20 cellular contexts compared by ENCODE assay signal in genomic region chr1:18884419-18884717, GRCh38. TPM values are rescaled to one million over a fixed set of nuclear protein-coding genes. Genes with fewer than 3 reads are reported as not detected.
DNase-seq lines count a peak whose midpoint lies in the region; ATAC-seq and TF ChIP-seq lines count a peak whose summit lies in the region.
"Had no signal": no experiment of that assay in that cellular context is flagged by ENCODE, and none has a peak within 500 bp of the region (broad histone marks: within the 10 kb centered on the region; RNA-seq: fewer than 3 reads in every experiment).

No MANE protein-coding gene starts in this region.

- H3F3A ChIP-seq in PC-9 (ENCODE audit: insufficient read depth, low read depth): no peaks in the 10 kb centered on the region

- peak; percentile 21 to 23 for ATAC-seq in activated T-cell treated with anti-CD3 and anti-CD28 coated beads, Interleukin-2, amount 50 U/mL, for 72 hours (replicated peaks in 1 of 2)
- peak; percentile 16 to 21 for ATAC-seq in stimulated activated naive B cell treated with anti-CD40 and anti-IgM and Interleukin-4, amounts not matched to agents 10 μg/mL and 1 μg/mL and 100 μg/mL, for 72 hours (replicated peaks)
- ATAC-seq in HG02798 (IDR thresholded peaks at IDR 0.05; ENCODE audit: poor library complexity, unreplicated experiment): no peak

- no peaks in the 10 kb centered on the region for H3K79me2 ChIP-seq in PC-9 (ENCODE audit: low read depth)

- intact Hi-C loops in PC-9 (cut with micrococcal nuclease; ENCODE audit: unreplicated experiment): loop anchor here (1.0 kb wide), 3 partner anchors 212 to 357 kb away; no protein-coding TSS in a partner anchor
- intact Hi-C loops in activated T-helper 1 cell treated with anti-CD3 and anti-CD28 coated beads, Interleukin-12 subunit alpha, Interleukin-12 subunit beta, Interleukin-2, Interleukin-4 antibody, amounts not matched to agents 30 ng/mL and 10 ng/mL and 1 ng/mL, durations not matched to agents 14 hours and 24 hours and 36 hours (cut with micrococcal nuclease): loop anchor here (1.0 kb wide), 5 partner anchors 23 to 357 kb away; no protein-coding TSS in a partner anchor

- H3K4me3 Mint-ChIP-seq in activated T-cell treated with anti-CD3 and anti-CD28 coated beads, Interleukin-2, amount 50 U/mL, for 72 hours: no peak overlapping the region
- no peak overlapping the region for H3K4me3 Mint-ChIP-seq in chondrocyte (ENCODE audit: unreplicated experiment)
- H3K4me3 Mint-ChIP-seq in stimulated activated naive B cell treated with anti-CD40 and anti-IgM and Interleukin-4, amounts not matched to agents 10 μg/mL and 1 μg/mL and 100 μg/mL, for 72 hours: no peak overlapping the region
- no peak overlapping the region for H3K4me3 Mint-ChIP-seq in activated T-helper 1 cell treated with anti-CD3 and anti-CD28 coated beads, Interleukin-12 subunit alpha, Interleukin-12 subunit beta, Interleukin-2, Interleukin-4 antibody, amounts not matched to agents 30 ng/mL and 10 ng/mL and 1 ng/mL, durations not matched to agents 14 hours and 24 hours and 36 hours
- H3K4me3 Mint-ChIP-seq: naive B cell had no signal

- no peak overlapping the region for H3K4me3 ChIP-seq in PC-9
- H3K4me3 ChIP-seq: pancreas, Peyer's patch, SJCRH30, smooth muscle cell, tibial nerve had no signal

- CTCF ChIA-PET in PC-9 (lab: Charles Lee): interaction anchor here (0.6 to 1.4 kb wide), 6 partner anchors 9 to 1197 kb away, joined by 3 to 5 read pairs (median 4); no protein-coding TSS in a partner anchor

- H4K20me1 ChIP-seq in PC-9 (ENCODE audit: insufficient read depth): no peaks in the 10 kb centered on the region

- H3K27ac Mint-ChIP-seq in activated T-cell treated with anti-CD3 and anti-CD28 coated beads, Interleukin-2, amount 50 U/mL, for 72 hours: peak overlapping the region; percentile 72
- H3K27ac Mint-ChIP-seq in chondrocyte (ENCODE audit: unreplicated experiment): no peak overlapping the region
- no peak overlapping the region for H3K27ac Mint-ChIP-seq in stimulated activated naive B cell treated with anti-CD40 and anti-IgM and Interleukin-4, amounts not matched to agents 10 μg/mL and 1 μg/mL and 100 μg/mL, for 72 hours
- no peak overlapping the region for H3K27ac Mint-ChIP-seq in activated T-helper 1 cell treated with anti-CD3 and anti-CD28 coated beads, Interleukin-12 subunit alpha, Interleukin-12 subunit beta, Interleukin-2, Interleukin-4 antibody, amounts not matched to agents 30 ng/mL and 10 ng/mL and 1 ng/mL, durations not matched to agents 14 hours and 24 hours and 36 hours

- H3K36me3 Mint-ChIP-seq in activated T-cell treated with anti-CD3 and anti-CD28 coated beads, Interleukin-2, amount 50 U/mL, for 72 hours (ENCODE audit: insufficient read depth in 2 of 2): peaks cover 0 to 1% of the 10 kb centered on the region in 2 donors
- H3K36me3 Mint-ChIP-seq in chondrocyte (ENCODE audit: low read depth): peaks cover 11% of the 10 kb centered on the region
- peaks cover 10 to 26% of the 10 kb centered on the region in 2 donors for H3K36me3 Mint-ChIP-seq in stimulated activated naive B cell treated with anti-CD40 and anti-IgM and Interleukin-4, amounts not matched to agents 10 μg/mL and 1 μg/mL and 100 μg/mL, for 72 hours
- no peaks in the 10 kb centered on the region for H3K36me3 Mint-ChIP-seq in activated T-helper 1 cell treated with anti-CD3 and anti-CD28 coated beads, Interleukin-12 subunit alpha, Interleukin-12 subunit beta, Interleukin-2, Interleukin-4 antibody, amounts not matched to agents 30 ng/mL and 10 ng/mL and 1 ng/mL, durations not matched to agents 14 hours and 24 hours and 36 hours (ENCODE audit: low read depth)
- H3K36me3 Mint-ChIP-seq: naive B cell had no signal

- no peaks in the 10 kb centered on the region for H3K4me1 Mint-ChIP-seq in activated T-cell treated with anti-CD3 and anti-CD28 coated beads, Interleukin-2, amount 50 U/mL, for 72 hours (ENCODE audit: low read depth)
- peaks cover 6% of the 10 kb centered on the region for H3K4me1 Mint-ChIP-seq in chondrocyte (ENCODE audit: low read depth)
- H3K4me1 Mint-ChIP-seq in stimulated activated naive B cell treated with anti-CD40 and anti-IgM and Interleukin-4, amounts not matched to agents 10 μg/mL and 1 μg/mL and 100 μg/mL, for 72 hours: no peaks in the 10 kb centered on the region
- no peaks in the 10 kb centered on the region for H3K4me1 Mint-ChIP-seq in activated T-helper 1 cell treated with anti-CD3 and anti-CD28 coated beads, Interleukin-12 subunit alpha, Interleukin-12 subunit beta, Interleukin-2, Interleukin-4 antibody, amounts not matched to agents 30 ng/mL and 10 ng/mL and 1 ng/mL, durations not matched to agents 14 hours and 24 hours and 36 hours (ENCODE audit: low read depth)
- H3K4me1 Mint-ChIP-seq: naive B cell had no signal

- no peaks in the 10 kb centered on the region for H3K9me2 ChIP-seq in PC-9 (ENCODE audit: insufficient read depth)

- H3K9me3 ChIP-seq in PC-9 (ENCODE audit: insufficient read depth, low read depth): no peaks in the 10 kb centered on the region
- H3K9me3 ChIP-seq: pancreas, Peyer's patch, SJCRH30, tibial nerve had no signal

- H3K36me3 ChIP-seq in PC-9 (ENCODE audit: low read depth): no peaks in the 10 kb centered on the region
- H3K36me3 ChIP-seq: pancreas, Peyer's patch, SJCRH30 had no signal

- DNase-seq in activated T-cell treated with anti-CD3 and anti-CD28 coated beads, Interleukin-2, amount 50 U/mL, for 72 hours: no peak
- DNase-seq in activated T-cell treated with anti-CD3 and anti-CD28 coated beads for 4 hours (no peak), PC-9 (no peak), chondrocyte (ENCODE audit: low spot score) (no peak), substantia nigra (lab: John Stamatoyannopoulos, UW) (no peak)
- DNase-seq in stimulated activated naive B cell treated with anti-CD40 and anti-IgM and Interleukin-4, amounts not matched to agents 10 μg/mL and 1 μg/mL and 100 μg/mL, for 72 hours: no peak
- no peak for DNase-seq in activated T-helper 1 cell treated with anti-CD3 and anti-CD28 coated beads, Interleukin-12 subunit alpha, Interleukin-12 subunit beta, Interleukin-2, Interleukin-4 antibody, amounts not matched to agents 30 ng/mL and 10 ng/mL and 1 ng/mL, durations not matched to agents 14 hours and 24 hours and 36 hours (ENCODE audit: low spot score)
- DNase-seq: kidney had no signal

- no peak overlapping the region for H3K27ac ChIP-seq in PC-9
- H3K27ac ChIP-seq in substantia nigra (ENCODE audit: low read depth, low read length, poor library complexity, severe bottlenecking): no peak overlapping the region
- H3K27ac ChIP-seq: pancreas, Peyer's patch, SJCRH30, tibial nerve had no signal

- no TSS peak for BruUV-seq in PC-9 (replicated peaks; lab: Mats Ljungman, UMichigan)

- POLR2A ChIA-PET in PC-9 (lab: Charles Lee; ENCODE audit: unreplicated experiment): interaction anchor here (0.6 kb wide), 1 partner anchor 758 kb away, joined by 3 read pairs; no protein-coding TSS in a partner anchor

- no peaks in the 10 kb centered on the region for H3K4me1 ChIP-seq in PC-9 (replicated peaks; ENCODE audit: insufficient read depth)
- H3K4me1 ChIP-seq: pancreas, Peyer's patch, SJCRH30, tibial nerve had no signal

- peak; percentile 20; the same call in 1 of the 2 replicates for TF ChIP-seq CTCF in PC-9 (conservative IDR thresholded peaks at IDR 0.05)
- TF ChIP-seq CTCF in chondrocyte (IDR thresholded peaks at IDR 0.05): peak; percentile 13

- no peaks in the 10 kb centered on the region for H3K27me3 ChIP-seq in PC-9 (ENCODE audit: insufficient read depth, low read depth)
- H3K27me3 ChIP-seq: pancreas, Peyer's patch, SJCRH30, tibial nerve had no signal

- H3K27me3 Mint-ChIP-seq in activated T-cell treated with anti-CD3 and anti-CD28 coated beads, Interleukin-2, amount 50 U/mL, for 72 hours (ENCODE audit: low read depth): no peaks in the 10 kb centered on the region
- H3K27me3 Mint-ChIP-seq in chondrocyte (ENCODE audit: low read depth): no peaks in the 10 kb centered on the region
- no peaks in the 10 kb centered on the region for H3K27me3 Mint-ChIP-seq in stimulated activated naive B cell treated with anti-CD40 and anti-IgM and Interleukin-4, amounts not matched to agents 10 μg/mL and 1 μg/mL and 100 μg/mL, for 72 hours
- no peaks in the 10 kb centered on the region for H3K27me3 Mint-ChIP-seq in activated T-helper 1 cell treated with anti-CD3 and anti-CD28 coated beads, Interleukin-12 subunit alpha, Interleukin-12 subunit beta, Interleukin-2, Interleukin-4 antibody, amounts not matched to agents 30 ng/mL and 10 ng/mL and 1 ng/mL, durations not matched to agents 14 hours and 24 hours and 36 hours (ENCODE audit: insufficient read depth)
- H3K27me3 Mint-ChIP-seq: naive B cell had no signal

- no peak overlapping the region for H2AFZ ChIP-seq in PC-9

- no peaks in the 10 kb centered on the region for H3K9me3 Mint-ChIP-seq in activated T-cell treated with anti-CD3 and anti-CD28 coated beads, Interleukin-2, amount 50 U/mL, for 72 hours
- no peaks in the 10 kb centered on the region for H3K9me3 Mint-ChIP-seq in chondrocyte (ENCODE audit: low read depth)
- no peaks in the 10 kb centered on the region for H3K9me3 Mint-ChIP-seq in stimulated activated naive B cell treated with anti-CD40 and anti-IgM and Interleukin-4, amounts not matched to agents 10 μg/mL and 1 μg/mL and 100 μg/mL, for 72 hours
- H3K9me3 Mint-ChIP-seq in activated T-helper 1 cell treated with anti-CD3 and anti-CD28 coated beads, Interleukin-12 subunit alpha, Interleukin-12 subunit beta, Interleukin-2, Interleukin-4 antibody, amounts not matched to agents 30 ng/mL and 10 ng/mL and 1 ng/mL, durations not matched to agents 14 hours and 24 hours and 36 hours: no peaks in the 10 kb centered on the region
- H3K9me3 Mint-ChIP-seq: naive B cell had no signal

- H3K4me2 ChIP-seq in PC-9: no peak overlapping the region
- H3K4me2 ChIP-seq: smooth muscle cell had no signal

RNA-seq across cellular contexts. Expression of gene ALDH4A1, which starts 18.0 kb away (rescaled TPM):
- total RNA-seq in activated T-cell treated with anti-CD3 and anti-CD28 coated beads, Interleukin-2, amount 50 U/mL, for 72 hours: 10 to 100 TPM in 1 of 2 donors, 1 to 10 TPM in 1; 8.1 to 13.1 TPM
- total RNA-seq in PC-9 (2021): 15.0 and 19.4 TPM in 2 replicates
- total RNA-seq in chondrocyte: 9.3 to 15.0 TPM (median 14.2 TPM) in 3 replicates
- total RNA-seq in activated T-helper 1 cell treated with anti-CD3 and anti-CD28 coated beads, Interleukin-12 subunit alpha, Interleukin-12 subunit beta, Interleukin-2, Interleukin-4 antibody, amounts not matched to agents 30 ng/mL and 10 ng/mL and 1 ng/mL, durations not matched to agents 14 hours and 24 hours and 36 hours: 3.9 and 4.4 TPM in 2 replicates

RNA-seq across cellular contexts. Expression of gene TAS1R2, which starts 24.9 kb away (rescaled TPM):
- total RNA-seq in activated T-cell treated with anti-CD3 and anti-CD28 coated beads, Interleukin-2, amount 50 U/mL, for 72 hours: not detected
- not detected in 2 replicates for total RNA-seq in PC-9 (2021)
- not detected in 3 replicates for total RNA-seq in chondrocyte
- total RNA-seq in activated T-helper 1 cell treated with anti-CD3 and anti-CD28 coated beads, Interleukin-12 subunit alpha, Interleukin-12 subunit beta, Interleukin-2, Interleukin-4 antibody, amounts not matched to agents 30 ng/mL and 10 ng/mL and 1 ng/mL, durations not matched to agents 14 hours and 24 hours and 36 hours: not detected in 2 replicates
- total RNA-seq: A673; epithelial cell of proximal tubule; kidney; liver; NCI-H460; pancreas; SJCRH30; smooth muscle cell; T-helper 1 cell treated with Interleukin-12 subunit alpha and Interleukin-12 subunit beta and Interleukin-4 antibody, amounts not matched to agents 30 ng/mL and 1 ng/mL, for 36 hours; tibial nerve had no signal
